ENCODE assay signal across 11 cellular contexts in the genomic region with DNA sequence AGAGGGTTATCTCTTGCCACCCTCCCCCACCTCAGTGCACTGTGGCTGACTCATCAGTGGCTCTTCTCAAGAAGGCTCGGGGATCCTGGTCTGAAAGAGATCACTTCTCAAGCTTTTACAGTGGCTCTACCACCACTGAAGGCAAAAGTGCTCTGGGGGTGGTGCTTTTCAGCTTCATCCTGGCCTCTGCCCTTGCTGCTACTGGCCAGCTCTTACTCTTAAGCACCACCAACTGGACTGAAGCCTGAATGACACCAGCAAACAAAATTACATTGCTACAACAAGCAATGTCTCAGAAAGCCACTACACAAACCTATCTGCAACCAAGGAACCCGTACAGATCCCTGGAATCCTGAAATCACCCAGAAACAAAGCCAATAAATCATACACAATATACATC.
DNase-seq lines count a peak whose midpoint lies in the region; TF ChIP-seq lines count a peak whose summit lies in the region.
"Had no signal": no experiment of that assay in that cellular context is flagged by ENCODE, and none has a peak within 500 bp of the region (broad histone marks: within the 10 kb centered on the region; RNA-seq: fewer than 3 reads in every experiment).

No MANE protein-coding gene starts in this region.

- in situ Hi-C loops in astrocyte of the spinal cord (cut with HindIII; ENCODE audit: low sequenced_read_pairs): no loop called here

- TF ChIP-seq CTCF in GM12872 (IDR thresholded peaks at IDR 0.05; ENCODE audit: insufficient read depth, low read depth, low read length): 0 out of 3 replicates have a peak, but pooled peaks have one; percentile 13
- peak; percentile 35 for TF ChIP-seq CTCF in astrocyte of the spinal cord (IDR thresholded peaks at IDR 0.05; ENCODE audit: low read depth, low read length)

- DNase-seq in NAMALWA (ENCODE audit: low spot score) (peak; percentile 37), astrocyte of the spinal cord (ENCODE audit: low read depth, low spot score) (peak; percentile 8), myocyte (ENCODE audit: low read depth) (peak; percentile 6), DMS79 treated with DMSO at 0.1 percent for 48 hours (lab: John Stamatoyannopoulos, UW) (no peak), NCI-H2081 treated with DMSO at 0.1 percent for 48 hours (lab: John Stamatoyannopoulos, UW) (no peak), KG1 (lab: John Stamatoyannopoulos, UW) (no peak), superior temporal gyrus (ENCODE audit: extremely low spot score) (no peak)
- DNase-seq: activated CD8-positive, alpha-beta memory T cell treated with anti-CD3 and anti-CD28 coated beads for 24 hours; C1 segment of cervical spinal cord; MV-4-11 had no signal

- no peak overlapping the region for H3K4me3 ChIP-seq in astrocyte of the spinal cord (ENCODE audit: low read depth, low read length)

Comparison
In these comparisons a context has a peak if more than half of its experiments do, and no peak if none do; other contexts are left out.
1. DNase-seq: peak in NAMALWA (single experiment), astrocyte of the spinal cord (single experiment) and myocyte (single experiment); none in DMS79 treated with DMSO at 0.1 percent for 48 hours (single experiment), NCI-H2081 treated with DMSO at 0.1 percent for 48 hours (single experiment), KG1 (single experiment) and superior temporal gyrus (single experiment).